In the genomic region with DNA sequence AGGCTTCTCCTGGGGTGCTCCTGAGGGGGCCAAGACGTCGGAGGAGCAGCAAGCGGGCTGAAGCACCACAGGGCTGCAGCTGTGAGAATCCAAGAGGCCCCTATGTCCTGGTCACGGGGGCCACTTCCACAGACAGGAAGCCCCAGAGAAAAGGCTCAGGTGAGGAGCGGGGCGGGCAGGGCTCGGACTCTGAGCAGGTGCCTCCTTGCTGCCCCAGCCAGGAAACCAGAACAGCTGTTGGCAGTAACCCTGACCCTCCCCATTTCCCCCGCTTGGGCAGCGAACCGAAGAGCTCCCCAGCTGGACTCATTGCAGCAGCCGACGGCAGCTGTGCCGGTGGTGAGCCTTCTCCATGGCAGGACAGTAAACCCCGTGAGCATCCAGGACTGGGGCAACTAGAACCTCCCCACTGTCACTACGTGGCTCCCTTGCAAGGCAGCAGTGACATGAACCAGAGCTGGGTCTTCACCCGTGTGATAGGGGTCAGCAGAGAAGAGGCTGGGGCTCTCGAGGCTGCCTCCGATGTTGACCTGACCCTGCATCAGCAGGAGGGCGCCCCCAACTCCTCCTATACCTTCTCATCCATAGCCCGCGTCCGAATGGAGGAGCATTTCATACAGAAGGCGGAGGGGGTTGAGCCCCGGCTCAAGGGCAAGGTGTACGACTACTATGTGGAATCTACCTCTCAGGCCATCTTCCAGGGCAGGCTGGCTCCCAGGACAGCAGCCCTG, we compare ENCODE assay signal across 11 cellular contexts. TPM values are rescaled to one million over a fixed set of nuclear protein-coding genes. Genes with fewer than 3 reads are reported as not detected.
DNase-seq lines count a peak whose midpoint lies in the region; ATAC-seq, FAIRE-seq and TF ChIP-seq lines count a peak whose summit lies in the region.
"Had no signal": no experiment of that assay in that cellular context is flagged by ENCODE, and none has a peak within 500 bp of the region (broad histone marks: within the 10 kb centered on the region; RNA-seq: fewer than 3 reads in every experiment).

No MANE protein-coding gene starts in this region.

- DNase-seq in NCI-H187 (lab: John Stamatoyannopoulos, UW) (peak; percentile 31 to 43), NCI-H187 treated with DMSO at 0.1 percent for 48 hours (lab: John Stamatoyannopoulos, UW) (no peak), NCI-H526 treated with DMSO at 0.1 percent for 48 hours (lab: John Stamatoyannopoulos, UW) (peak; percentile 80), kidney (peak; percentile 87), spleen (peak; percentile 65), pons (ENCODE audit: low spot score) (no peak), NCI-H2107 (lab: John Stamatoyannopoulos, UW) (no peak)
- DNase-seq: EL, NCI-H1436 treated with DMSO at 0.1 percent for 48 hours had no signal

- FAIRE-seq in kidney (lab: Jason Lieb, UNC): no peak

- WGBS in spleen, 5 donors: 55 to 69% (median 66%) methylated on average over 11 to 25 of the region's 25 CpGs

- no peak for ATAC-seq in HG02759 (IDR thresholded peaks at IDR 0.05; ENCODE audit: unreplicated experiment)

- H3K4me1 ChIP-seq in kidney (ENCODE audit: control insufficient read depth in 1 of 2, insufficient read depth in 1 of 2, low read depth in 1 of 2, low read length in 2 of 2) (peaks cover 27 to 36% of the 10 kb centered on the region in 2 donors), spleen (peaks cover 0 to 15% (median 3%) of the 10 kb centered on the region in 6 donors)
- H3K4me1 ChIP-seq: ascending aorta had no signal

- no peak for TF ChIP-seq CTCF in kidney (IDR thresholded peaks at IDR 0.05; ENCODE audit: borderline replicate concordance, extremely low read depth, insufficient read depth)
- TF ChIP-seq CTCF in spleen (IDR thresholded peaks at IDR 0.05 in 8 of 11, conservative IDR thresholded peaks at IDR 0.05 in 3 of 11): no peak

- H3K36me3 ChIP-seq in kidney (ENCODE audit: control insufficient read depth in 1 of 2, insufficient read depth in 2 of 2, low read length in 2 of 2): peaks cover 0 to 5% of the 10 kb centered on the region in 2 donors
- H3K36me3 ChIP-seq in spleen: no peaks in the 10 kb centered on the region
- H3K36me3 ChIP-seq: ascending aorta had no signal

- H3K27ac ChIP-seq in kidney (ENCODE audit: low read depth in 2 of 2, low read length in 2 of 2) (peak overlapping the region; percentile 97), spleen (no peak overlapping the region)
- H3K27ac ChIP-seq: ascending aorta had no signal

- no peak for TF ChIP-seq POLR2A in spleen (IDR thresholded peaks at IDR 0.05)

- peak overlapping the region; percentile 51 to 86 for H3K9ac ChIP-seq in kidney (ENCODE audit: low read length in 2 of 2)

- intact Hi-C loops in kidney (cut with DNase I): no loop called here
- intact Hi-C loops in spleen (cut with DNase I; ENCODE audit: low total_unique reads): no loop called here

- peaks cover 0 to 60% (median 0%) of the 10 kb centered on the region in 7 donors for H3K27me3 ChIP-seq in spleen (replicated peaks in 1 of 7)
- H3K27me3 ChIP-seq: ascending aorta had no signal

- H3K9me3 ChIP-seq in kidney (ENCODE audit: control insufficient read depth in 1 of 2, low read length in 2 of 2) (no peaks in the 10 kb centered on the region), spleen (no peaks in the 10 kb centered on the region)
- H3K9me3 ChIP-seq: ascending aorta had no signal

- peak overlapping the region; percentile 55 to 83 for H3K4me3 ChIP-seq in kidney (ENCODE audit: low read length in 2 of 2)
- H3K4me3 ChIP-seq in spleen: no peak overlapping the region
- H3K4me3 ChIP-seq: ascending aorta had no signal

RNA-seq across cellular contexts. Expression of a gene that starts 0.6 kb away (rescaled TPM):
- total RNA-seq in kidney: 25.8 TPM
- polyA plus RNA-seq in kidney (ENCODE audit: insufficient read depth, low read depth, low replicate concordance): 28.0 TPM
- not detected for total RNA-seq in spleen
- polyA plus RNA-seq in spleen: not detected
- total RNA-seq: ascending aorta had no signal

Comparison
In these comparisons a context has a peak if more than half of its experiments do, and no peak if none do; other contexts are left out.
1. DNase-seq: peak in NCI-H187 (2 of 2), NCI-H526 treated with DMSO at 0.1 percent for 48 hours (single experiment), kidney (single experiment) and spleen (single experiment); none in NCI-H187 treated with DMSO at 0.1 percent for 48 hours (single experiment), pons (single experiment) and NCI-H2107 (single experiment).
2. H3K27ac ChIP-seq: peak in kidney (2 of 2); none in spleen (0 of 8).
3. H3K4me3 ChIP-seq: peak in kidney (2 of 2); none in spleen (0 of 8).
4. RNA of a gene that starts 0.6 kb away (total RNA-seq): 25.8 TPM in kidney (single experiment); not detected in spleen; every median in the first group is over 10 times any median in the second.